1 cellular context compared by ENCODE assay signal in the genomic region with DNA sequence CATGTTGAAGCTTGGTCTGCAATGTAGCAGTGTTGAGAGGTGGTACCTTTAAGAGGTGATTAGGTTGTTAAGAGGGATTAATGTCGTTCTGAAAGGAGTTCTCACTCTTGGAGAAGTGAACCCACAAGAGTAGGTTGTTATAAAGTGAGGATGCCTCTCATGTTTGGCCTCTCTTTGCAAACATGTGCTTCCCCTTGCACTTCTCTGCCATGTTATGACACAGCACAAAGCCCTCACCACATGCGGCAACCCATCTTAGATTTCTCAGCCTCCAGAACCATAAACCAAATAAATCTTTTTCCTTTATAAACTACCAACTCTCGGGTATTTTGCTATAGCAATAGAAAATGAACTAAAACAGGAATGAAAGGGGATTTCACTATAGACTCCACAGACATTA.
TF ChIP-seq lines count a peak whose summit lies in the region.

No MANE protein-coding gene starts in this region.

TF ChIP-seq in H1, 55 proteins besides CTCF, POLR2A, EP300 and RAD21:
- TF ChIP-seq SRF (IDR thresholded peaks at IDR 0.05; ENCODE audit: low read depth, low read length) = no peak
- no peak for TF ChIP-seq BCL11A (IDR thresholded peaks at IDR 0.05; ENCODE audit: low read depth in 2 of 2, low read length in 2 of 2)
- TF ChIP-seq SUZ12 (IDR thresholded peaks at IDR 0.05; ENCODE audit: low read length) = no peak
- TF ChIP-seq CBX5 (IDR thresholded peaks at IDR 0.05; ENCODE audit: low read depth, low read length) = no peak
- no peak for TF ChIP-seq TCF12 (IDR thresholded peaks at IDR 0.05; ENCODE audit: low read depth, low read length)
- no peak for TF ChIP-seq EZH2 (IDR thresholded peaks at IDR 0.05; ENCODE audit: low read depth, low read length, severe bottlenecking)
- TF ChIP-seq POU5F1 (IDR thresholded peaks at IDR 0.05; ENCODE audit: low read depth, low read length) = no peak
- no peak for TF ChIP-seq CBX8 (IDR thresholded peaks at IDR 0.05; ENCODE audit: borderline replicate concordance, low read depth, low read length)
- TF ChIP-seq SP4 (IDR thresholded peaks at IDR 0.05; ENCODE audit: low read length) = no peak
- no peak for TF ChIP-seq SIN3A (conservative IDR thresholded peaks at IDR 0.05 in 1 of 2, IDR thresholded peaks at IDR 0.05 in 1 of 2; ENCODE audit: low read depth in 1 of 2, low read length in 2 of 2)
- no peak for TF ChIP-seq RNF2 (IDR thresholded peaks at IDR 0.05; ENCODE audit: borderline replicate concordance, low read depth, low read length, missing control alignments, poor library complexity, severe bottlenecking)
- TF ChIP-seq, protein P1, sequence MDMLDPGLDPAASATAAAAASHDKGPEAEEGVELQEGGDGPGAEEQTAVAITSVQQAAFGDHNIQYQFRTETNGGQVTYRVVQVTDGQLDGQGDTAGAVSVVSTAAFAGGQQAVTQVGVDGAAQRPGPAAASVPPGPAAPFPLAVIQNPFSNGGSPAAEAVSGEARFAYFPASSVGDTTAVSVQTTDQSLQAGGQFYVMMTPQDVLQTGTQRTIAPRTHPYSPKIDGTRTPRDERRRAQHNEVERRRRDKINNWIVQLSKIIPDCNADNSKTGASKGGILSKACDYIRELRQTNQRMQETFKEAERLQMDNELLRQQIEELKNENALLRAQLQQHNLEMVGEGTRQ (IDR thresholded peaks at IDR 0.05; ENCODE audit: low read length) = no peak
- no peak for TF ChIP-seq CHD1 (IDR thresholded peaks at IDR 0.05; ENCODE audit: low read depth, low read length)
- TF ChIP-seq JUND (IDR thresholded peaks at IDR 0.05; ENCODE audit: low read length) = no peak
- TF ChIP-seq, protein P2, sequence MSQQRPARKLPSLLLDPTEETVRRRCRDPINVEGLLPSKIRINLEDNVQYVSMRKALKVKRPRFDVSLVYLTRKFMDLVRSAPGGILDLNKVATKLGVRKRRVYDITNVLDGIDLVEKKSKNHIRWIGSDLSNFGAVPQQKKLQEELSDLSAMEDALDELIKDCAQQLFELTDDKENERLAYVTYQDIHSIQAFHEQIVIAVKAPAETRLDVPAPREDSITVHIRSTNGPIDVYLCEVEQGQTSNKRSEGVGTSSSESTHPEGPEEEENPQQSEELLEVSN (IDR thresholded peaks at IDR 0.05) = no peak
- TF ChIP-seq CREB1 (IDR thresholded peaks at IDR 0.05) = no peak
- TF ChIP-seq CEBPB (IDR thresholded peaks at IDR 0.05; ENCODE audit: low read depth, low read length) = no peak
- no peak for TF ChIP-seq SP1 (IDR thresholded peaks at IDR 0.05; ENCODE audit: low read depth, low read length)
TF ChIP-seq in H1: peak in this region for 0.
